In genomic region chr3:178384302-178384939, GRCh38 we compare ENCODE assay signal across 12 cellular contexts.
A peak's percentile ranks its signal among the peaks of the same experiment; 100 is the strongest.
DNase-seq lines count a peak whose midpoint lies in the region; ATAC-seq and TF ChIP-seq lines count a peak whose summit lies in the region.
"Had no signal": no experiment of that assay in that cellular context is flagged by ENCODE, and none has a peak within 500 bp of the region (broad histone marks: within the 10 kb centered on the region; RNA-seq: fewer than 3 reads in every experiment).

No MANE protein-coding gene starts in this region.

- H3K36me3 Mint-ChIP-seq in osteocyte (ENCODE audit: unreplicated experiment): no peaks in the 10 kb centered on the region
- H3K36me3 Mint-ChIP-seq: activated naive CD4-positive, alpha-beta T cell treated with anti-CD3 and anti-CD28 coated beads, Interleukin-2, amount 10 ng/mL, durations not matched to agents 7 days and 5 days had no signal

- H3K27ac Mint-ChIP-seq in osteocyte (ENCODE audit: unreplicated experiment): peak overlapping the region; percentile 77
- H3K27ac Mint-ChIP-seq: activated naive CD4-positive, alpha-beta T cell treated with anti-CD3 and anti-CD28 coated beads, Interleukin-2, amount 10 ng/mL, durations not matched to agents 7 days and 5 days had no signal

- H3K27me3 Mint-ChIP-seq in osteocyte (ENCODE audit: unreplicated experiment): no peaks in the 10 kb centered on the region
- H3K27me3 Mint-ChIP-seq: activated naive CD4-positive, alpha-beta T cell treated with anti-CD3 and anti-CD28 coated beads, Interleukin-2, amount 10 ng/mL, durations not matched to agents 7 days and 5 days had no signal

- no peak for ATAC-seq in stimulated activated naive CD8-positive, alpha-beta T cell treated with anti-CD3 and anti-CD28 coated beads, Interleukin-15, Interleukin-2, amounts not matched to agents 100 U/mL and 50 U/mL, for 24 hours
- no peak for ATAC-seq in activated CD4-positive, CD25-positive, alpha-beta regulatory T cell treated with anti-CD3 and anti-CD28 coated beads, Interleukin-2, amount 50 U/mL, for 24 hours

- no peak overlapping the region for H3K4me3 ChIP-seq in AG10803 (ENCODE audit: low read length)
- H3K4me3 ChIP-seq in fibroblast of villous mesenchyme (ENCODE audit: low read depth, low read length): no peak overlapping the region

- peak; percentile 12; the same call in 1 of the 2 replicates for TF ChIP-seq CTCF in AG10803 (conservative IDR thresholded peaks at IDR 0.05; ENCODE audit: low read length)
- no peak for TF ChIP-seq CTCF in VCaP (conservative IDR thresholded peaks at IDR 0.05)
- no peak for TF ChIP-seq CTCF in fibroblast of villous mesenchyme (IDR thresholded peaks at IDR 0.05; ENCODE audit: insufficient read depth, low read depth, low read length)
- peak; percentile 23 for TF ChIP-seq CTCF in osteocyte (IDR thresholded peaks at IDR 0.05)

- no peak overlapping the region for H3K4me3 Mint-ChIP-seq in osteocyte (ENCODE audit: unreplicated experiment)
- H3K4me3 Mint-ChIP-seq: activated naive CD4-positive, alpha-beta T cell treated with anti-CD3 and anti-CD28 coated beads, Interleukin-2, amount 10 ng/mL, durations not matched to agents 7 days and 5 days had no signal

- peak; percentile 31 for DNase-seq in AG10803 (ENCODE audit: low read depth)
- peak; percentile 49 for DNase-seq in fibroblast of villous mesenchyme (ENCODE audit: low read depth)
- no peak for DNase-seq in osteocyte (ENCODE audit: extremely low spot score, unreplicated experiment)
- no peak for DNase-seq in T1000 (lab: John Stamatoyannopoulos, UW)
- no peak for DNase-seq in stimulated activated naive CD8-positive, alpha-beta T cell treated with anti-CD3 and anti-CD28 coated beads, Interleukin-15, Interleukin-2, amounts not matched to agents 100 U/mL and 50 U/mL, for 24 hours
- no peak for DNase-seq in GF-D8 (lab: John Stamatoyannopoulos, UW)
- DNase-seq: activated naive CD4-positive, alpha-beta T cell treated with anti-CD3 and anti-CD28 coated beads, Interleukin-2, amount 10 ng/mL, durations not matched to agents 7 days and 5 days; effector CD8-positive, alpha-beta T cell; H7; MM.1S had no signal

- H3K4me1 Mint-ChIP-seq in osteocyte (ENCODE audit: unreplicated experiment): peaks cover 49% of the 10 kb centered on the region
- H3K4me1 Mint-ChIP-seq: activated naive CD4-positive, alpha-beta T cell treated with anti-CD3 and anti-CD28 coated beads, Interleukin-2, amount 10 ng/mL, durations not matched to agents 7 days and 5 days had no signal

- H3K27ac ChIP-seq in VCaP: peak overlapping the region; percentile 82

- H3K9me3 Mint-ChIP-seq in osteocyte (ENCODE audit: unreplicated experiment): no peaks in the 10 kb centered on the region
- H3K9me3 Mint-ChIP-seq: activated naive CD4-positive, alpha-beta T cell treated with anti-CD3 and anti-CD28 coated beads, Interleukin-2, amount 10 ng/mL, durations not matched to agents 7 days and 5 days had no signal

Comparison
In these comparisons a context has a peak if more than half of its experiments do, and no peak if none do; other contexts are left out.
1. DNase-seq: peak in AG10803 (single experiment) and fibroblast of villous mesenchyme (single experiment); none in osteocyte (single experiment), T1000 (single experiment), stimulated activated naive CD8-positive, alpha-beta T cell treated with anti-CD3 and anti-CD28 coated beads, Interleukin-15, Interleukin-2, amounts not matched to agents 100 U/mL and 50 U/mL, for 24 hours (single experiment) and GF-D8 (single experiment).
2. CTCF ChIP-seq: peak in AG10803 (single experiment) and osteocyte (single experiment); none in VCaP (single experiment) and fibroblast of villous mesenchyme (single experiment).